ENCODE assay signal across 19 cellular contexts in the genomic region with DNA sequence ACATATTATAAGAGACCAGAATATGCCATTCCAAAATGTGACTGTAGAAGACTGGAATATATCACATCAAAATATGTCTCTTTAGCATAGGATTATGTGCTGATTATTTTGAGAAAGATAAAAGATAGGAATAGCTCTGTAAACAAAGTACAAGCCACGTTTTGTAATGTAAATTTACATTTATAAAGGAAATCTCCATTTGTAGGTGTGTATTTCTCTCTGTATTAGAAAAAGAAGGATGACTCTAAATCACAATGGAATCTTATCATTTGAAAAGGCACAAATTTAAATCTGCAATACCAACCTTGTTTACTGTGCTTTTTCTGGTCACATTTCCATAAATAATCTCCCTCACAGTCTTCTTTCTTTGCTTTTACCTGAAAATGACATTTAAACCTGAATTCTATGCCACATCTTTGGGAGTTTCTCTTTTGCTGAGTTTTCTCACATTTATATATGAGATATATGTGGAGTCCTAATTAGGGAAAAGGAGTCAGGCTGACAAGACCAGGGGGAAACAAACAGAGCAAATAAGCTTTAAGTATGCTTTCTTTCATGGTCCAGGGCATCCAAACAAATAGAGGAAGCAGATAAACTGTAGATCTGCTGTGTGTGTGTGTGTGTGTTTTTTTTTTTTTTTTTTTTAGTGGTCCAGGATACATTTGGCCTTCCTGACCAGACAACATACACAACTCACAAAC.
DNase-seq lines count a peak whose midpoint lies in the region; ATAC-seq and TF ChIP-seq lines count a peak whose summit lies in the region.
"Had no signal": no experiment of that assay in that cellular context is flagged by ENCODE, and none has a peak within 500 bp of the region (broad histone marks: within the 10 kb centered on the region; RNA-seq: fewer than 3 reads in every experiment).

No MANE protein-coding gene starts in this region.

- H3F3A ChIP-seq in GM23338 (replicated peaks; ENCODE audit: low read depth), result no peaks in the 10 kb centered on the region

- H3K27me3 Mint-ChIP-seq in GM23338 (ENCODE audit: insufficient read depth, low read depth, poor library complexity) (peaks cover 2% of the 10 kb centered on the region), endodermal cell (ENCODE audit: insufficient read depth) (no peaks in the 10 kb centered on the region), neural crest cell (ENCODE audit: low read depth) (no peaks in the 10 kb centered on the region), osteocyte (ENCODE audit: unreplicated experiment) (no peaks in the 10 kb centered on the region)
- H3K27me3 Mint-ChIP-seq: B cell; CD4-positive, alpha-beta T cell had no signal

- H3K4me3 ChIP-seq in GM23338, result peak overlapping the region; percentile 8; the same call in 1 of the 2 replicates
- peak overlapping the region; percentile 19; the same call in 1 of the 2 replicates for H3K4me3 ChIP-seq in HUES6 (ENCODE audit: low read depth, low read length)
- peak overlapping the region; percentile 35 for H3K4me3 ChIP-seq in endodermal cell (ENCODE audit: low read length)
- H3K4me3 ChIP-seq in suprapubic skin, result no peak overlapping the region

- no peaks in the 10 kb centered on the region for H3K36me3 ChIP-seq in GM23338 (ENCODE audit: insufficient read depth)
- H3K36me3 ChIP-seq in HUES6 (ENCODE audit: control insufficient read depth, insufficient read depth, low read length), result no peaks in the 10 kb centered on the region
- no peaks in the 10 kb centered on the region for H3K36me3 ChIP-seq in endodermal cell (ENCODE audit: control insufficient read depth, insufficient read depth, low read length)
- no peaks in the 10 kb centered on the region for H3K36me3 ChIP-seq in suprapubic skin

- no peaks in the 10 kb centered on the region for H3K9me2 ChIP-seq in GM23338 (ENCODE audit: insufficient read depth)

- H3K79me2 ChIP-seq in GM23338 (replicated peaks; ENCODE audit: insufficient read depth), result no peaks in the 10 kb centered on the region

- ATAC-seq in GM23338 (peak; percentile 58; the same call in 2 of the 3 replicates), GM18519 (IDR thresholded peaks at IDR 0.05; ENCODE audit: low FRiP score, unreplicated experiment) (no peak)

- H3K9ac ChIP-seq in HUES6 (ENCODE audit: low read length) (peak overlapping the region; percentile 57), endodermal cell (ENCODE audit: extremely low read depth, low read length, poor library complexity, severe bottlenecking) (no peak overlapping the region)

- TF ChIP-seq EP300 in suprapubic skin (IDR thresholded peaks at IDR 0.05), result no peak

- H3K27ac Mint-ChIP-seq in GM23338 (peak overlapping the region; percentile 92), endodermal cell (peak overlapping the region; percentile 93), neural crest cell (ENCODE audit: unreplicated experiment) (peak overlapping the region; percentile 48), osteocyte (ENCODE audit: unreplicated experiment) (no peak overlapping the region)
- H3K27ac Mint-ChIP-seq: B cell; CD4-positive, alpha-beta T cell had no signal

- H3K36me3 Mint-ChIP-seq in GM23338 (ENCODE audit: low read depth) (peaks cover 5% of the 10 kb centered on the region), endodermal cell (ENCODE audit: low read depth) (peaks cover 5% of the 10 kb centered on the region), neural crest cell (ENCODE audit: low read depth) (no peaks in the 10 kb centered on the region), osteocyte (ENCODE audit: unreplicated experiment) (no peaks in the 10 kb centered on the region)

- no peak for TF ChIP-seq CTCF in GM23338 (conservative IDR thresholded peaks at IDR 0.05; ENCODE audit: low read depth in 2 of 2)
- TF ChIP-seq CTCF in endodermal cell (conservative IDR thresholded peaks at IDR 0.05), result no peak
- TF ChIP-seq CTCF in neural crest cell (conservative IDR thresholded peaks at IDR 0.05), result no peak
- TF ChIP-seq CTCF in suprapubic skin (IDR thresholded peaks at IDR 0.05), result no peak
- TF ChIP-seq CTCF in osteocyte (IDR thresholded peaks at IDR 0.05), result no peak

- TF ChIP-seq POLR2A in suprapubic skin (IDR thresholded peaks at IDR 0.05), result no peak

- WGBS in endodermal cell (ENCODE audit: insufficient coverage in 1 of 2, insufficient read length in 1 of 2), 2 experiments, result no CpG with 5 or more reads among the region's 1 CpG
- WGBS in suprapubic skin, result 15% methylated on average over 1 of the region's 1 CpG

- H3K4me1 ChIP-seq in GM23338 (ENCODE audit: insufficient read depth) (peaks cover 43% of the 10 kb centered on the region), HUES6 (ENCODE audit: control insufficient read depth, insufficient read depth, low read length) (peaks cover 61% of the 10 kb centered on the region), endodermal cell (ENCODE audit: control insufficient read depth, insufficient read depth, low read length) (peaks cover 6% of the 10 kb centered on the region), suprapubic skin (no peaks in the 10 kb centered on the region)

- peak overlapping the region; percentile 23 for H3K4me2 ChIP-seq in GM23338

- H3K4me3 Mint-ChIP-seq in GM23338 (0 out of 3 replicates have a peak overlapping the region, but pooled peaks have one; percentile 29), endodermal cell (peak overlapping the region; percentile 16), neural crest cell (no peak overlapping the region), osteocyte (ENCODE audit: unreplicated experiment) (no peak overlapping the region)
- H3K4me3 Mint-ChIP-seq: B cell; CD4-positive, alpha-beta T cell had no signal

- no peaks in the 10 kb centered on the region for H3K27me3 ChIP-seq in GM23338 (ENCODE audit: insufficient read depth)
- no peaks in the 10 kb centered on the region for H3K27me3 ChIP-seq in HUES6 (ENCODE audit: control insufficient read depth, insufficient read depth, low read length)
- H3K27me3 ChIP-seq in endodermal cell (ENCODE audit: control insufficient read depth, insufficient read depth, low read length, poor library complexity, severe bottlenecking), result no peaks in the 10 kb centered on the region
- H3K27me3 ChIP-seq in suprapubic skin, result no peaks in the 10 kb centered on the region

- no peaks in the 10 kb centered on the region for H4K20me1 ChIP-seq in GM23338 (replicated peaks; ENCODE audit: insufficient read depth)

- DNase-seq in GM23338 (ENCODE audit: low spot score) (no peak), endodermal cell (no peak), neural crest cell (ENCODE audit: low read depth, low spot score) (no peak), iPS-NIHi7 (ENCODE audit: extremely low spot score) (no peak), suprapubic skin (ENCODE audit: low spot score in 2 of 2) (no peak), osteocyte (ENCODE audit: extremely low spot score, unreplicated experiment) (no peak)
- DNase-seq: C1 segment of cervical spinal cord; Calu3; CD4-positive, alpha-beta T cell; DMS 273 treated with DMSO at 0.1 percent for 48 hours; DMS79 treated with DMSO at 0.1 percent for 48 hours; EL; GDM1; H7; IMR-90; KBM-7 had no signal

- H3K9me3 Mint-ChIP-seq in GM23338, result peaks cover 5% of the 10 kb centered on the region
- peaks cover 8% of the 10 kb centered on the region for H3K9me3 Mint-ChIP-seq in endodermal cell
- peaks cover 4% of the 10 kb centered on the region for H3K9me3 Mint-ChIP-seq in neural crest cell
- H3K9me3 Mint-ChIP-seq in osteocyte (ENCODE audit: unreplicated experiment), result peaks cover 3% of the 10 kb centered on the region
- H3K9me3 Mint-ChIP-seq: CD4-positive, alpha-beta T cell had no signal

- no peak overlapping the region for H2AFZ ChIP-seq in GM23338

- H3K4me1 Mint-ChIP-seq in GM23338 (peaks cover 42% of the 10 kb centered on the region), endodermal cell (peaks cover 49% of the 10 kb centered on the region), neural crest cell (no peaks in the 10 kb centered on the region), osteocyte (ENCODE audit: unreplicated experiment) (no peaks in the 10 kb centered on the region)
- H3K4me1 Mint-ChIP-seq: B cell had no signal

- peaks cover 8% of the 10 kb centered on the region; the same call in 1 of the 2 replicates for H3K9me3 ChIP-seq in HUES6 (ENCODE audit: control insufficient read depth, insufficient read depth, low read depth, low read length)
- H3K9me3 ChIP-seq in endodermal cell (ENCODE audit: control insufficient read depth, low read length), result peaks cover 7% of the 10 kb centered on the region
- H3K9me3 ChIP-seq in suprapubic skin, result no peaks in the 10 kb centered on the region

- H3K27ac ChIP-seq in GM23338 (ENCODE audit: low read depth) (peak overlapping the region; percentile 96), HUES6 (ENCODE audit: low read depth, low read length) (peak overlapping the region; percentile 95), endodermal cell (ENCODE audit: low read depth, low read length) (no peak overlapping the region), suprapubic skin (no peak overlapping the region)

TF ChIP-seq in GM23338, 12 proteins besides CTCF, POLR2A, EP300 and RAD21:
- TF ChIP-seq JUNB (IDR thresholded peaks at IDR 0.05; ENCODE audit: unreplicated experiment) (no peak), NANOG (IDR thresholded peaks at IDR 0.05; ENCODE audit: borderline replicate concordance) (0 out of 2 replicates have a peak, but pooled peaks have one; percentile 55)
TF ChIP-seq in GM23338: peak in this region for 1.

Comparison
In these comparisons a context has a peak if more than half of its experiments do, and no peak if none do; other contexts are left out.
1. H3K27ac ChIP-seq: peak in GM23338 (single experiment) and HUES6 (single experiment); none in endodermal cell (single experiment) and suprapubic skin (single experiment).
2. H3K4me3 Mint-ChIP-seq: peak in GM23338 (single experiment) and endodermal cell (single experiment); none in neural crest cell (single experiment) and osteocyte (single experiment).